In genomic region chr10:127303105-127303504, GRCh38 we compare ENCODE assay signal across 1 cellular context.
TF ChIP-seq lines count a peak whose summit lies in the region.

No MANE protein-coding gene starts in this region.

TF ChIP-seq in GM23338, 12 proteins besides CTCF, POLR2A, EP300 and RAD21 (continued from another document):
- TF ChIP-seq, protein P1, sequence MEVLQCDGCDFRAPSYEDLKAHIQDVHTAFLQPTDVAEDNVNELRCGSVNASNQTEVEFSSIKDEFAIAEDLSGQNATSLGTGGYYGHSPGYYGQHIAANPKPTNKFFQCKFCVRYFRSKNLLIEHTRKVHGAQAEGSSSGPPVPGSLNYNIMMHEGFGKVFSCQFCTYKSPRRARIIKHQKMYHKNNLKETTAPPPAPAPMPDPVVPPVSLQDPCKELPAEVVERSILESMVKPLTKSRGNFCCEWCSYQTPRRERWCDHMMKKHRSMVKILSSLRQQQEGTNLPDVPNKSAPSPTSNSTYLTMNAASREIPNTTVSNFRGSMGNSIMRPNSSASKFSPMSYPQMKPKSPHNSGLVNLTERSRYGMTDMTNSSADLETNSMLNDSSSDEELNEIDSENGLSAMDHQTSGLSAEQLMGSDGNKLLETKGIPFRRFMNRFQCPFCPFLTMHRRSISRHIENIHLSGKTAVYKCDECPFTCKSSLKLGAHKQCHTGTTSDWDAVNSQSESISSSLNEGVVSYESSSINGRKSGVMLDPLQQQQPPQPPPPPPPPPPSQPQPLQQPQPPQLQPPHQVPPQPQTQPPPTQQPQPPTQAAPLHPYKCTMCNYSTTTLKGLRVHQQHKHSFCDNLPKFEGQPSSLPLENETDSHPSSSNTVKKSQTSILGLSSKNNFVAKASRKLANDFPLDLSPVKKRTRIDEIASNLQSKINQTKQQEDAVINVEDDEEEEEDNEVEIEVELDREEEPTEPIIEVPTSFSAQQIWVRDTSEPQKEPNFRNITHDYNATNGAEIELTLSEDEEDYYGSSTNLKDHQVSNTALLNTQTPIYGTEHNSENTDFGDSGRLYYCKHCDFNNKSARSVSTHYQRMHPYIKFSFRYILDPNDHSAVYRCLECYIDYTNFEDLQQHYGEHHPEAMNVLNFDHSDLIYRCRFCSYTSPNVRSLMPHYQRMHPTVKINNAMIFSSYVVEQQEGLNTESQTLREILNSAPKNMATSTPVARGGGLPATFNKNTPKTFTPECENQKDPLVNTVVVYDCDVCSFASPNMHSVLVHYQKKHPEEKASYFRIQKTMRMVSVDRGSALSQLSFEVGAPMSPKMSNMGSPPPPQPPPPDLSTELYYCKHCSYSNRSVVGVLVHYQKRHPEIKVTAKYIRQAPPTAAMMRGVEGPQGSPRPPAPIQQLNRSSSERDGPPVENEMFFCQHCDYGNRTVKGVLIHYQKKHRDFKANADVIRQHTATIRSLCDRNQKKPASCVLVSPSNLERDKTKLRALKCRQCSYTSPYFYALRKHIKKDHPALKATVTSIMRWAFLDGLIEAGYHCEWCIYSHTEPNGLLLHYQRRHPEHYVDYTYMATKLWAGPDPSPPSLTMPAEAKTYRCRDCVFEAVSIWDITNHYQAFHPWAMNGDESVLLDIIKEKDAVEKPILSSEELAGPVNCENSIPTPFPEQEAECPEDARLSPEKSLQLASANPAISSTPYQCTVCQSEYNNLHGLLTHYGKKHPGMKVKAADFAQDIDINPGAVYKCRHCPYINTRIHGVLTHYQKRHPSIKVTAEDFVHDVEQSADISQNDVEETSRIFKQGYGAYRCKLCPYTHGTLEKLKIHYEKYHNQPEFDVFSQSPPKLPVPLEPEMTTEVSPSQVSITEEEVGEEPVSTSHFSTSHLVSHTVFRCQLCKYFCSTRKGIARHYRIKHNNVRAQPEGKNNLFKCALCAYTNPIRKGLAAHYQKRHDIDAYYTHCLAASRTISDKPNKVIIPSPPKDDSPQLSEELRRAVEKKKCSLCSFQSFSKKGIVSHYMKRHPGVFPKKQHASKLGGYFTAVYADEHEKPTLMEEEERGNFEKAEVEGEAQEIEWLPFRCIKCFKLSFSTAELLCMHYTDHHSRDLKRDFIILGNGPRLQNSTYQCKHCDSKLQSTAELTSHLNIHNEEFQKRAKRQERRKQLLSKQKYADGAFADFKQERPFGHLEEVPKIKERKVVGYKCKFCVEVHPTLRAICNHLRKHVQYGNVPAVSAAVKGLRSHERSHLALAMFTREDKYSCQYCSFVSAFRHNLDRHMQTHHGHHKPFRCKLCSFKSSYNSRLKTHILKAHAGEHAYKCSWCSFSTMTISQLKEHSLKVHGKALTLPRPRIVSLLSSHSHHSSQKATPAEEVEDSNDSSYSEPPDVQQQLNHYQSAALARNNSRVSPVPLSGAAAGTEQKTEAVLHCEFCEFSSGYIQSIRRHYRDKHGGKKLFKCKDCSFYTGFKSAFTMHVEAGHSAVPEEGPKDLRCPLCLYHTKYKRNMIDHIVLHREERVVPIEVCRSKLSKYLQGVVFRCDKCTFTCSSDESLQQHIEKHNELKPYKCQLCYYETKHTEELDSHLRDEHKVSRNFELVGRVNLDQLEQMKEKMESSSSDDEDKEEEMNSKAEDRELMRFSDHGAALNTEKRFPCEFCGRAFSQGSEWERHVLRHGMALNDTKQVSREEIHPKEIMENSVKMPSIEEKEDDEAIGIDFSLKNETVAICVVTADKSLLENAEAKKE (CRISPR knock-in tag; IDR thresholded peaks at IDR 0.05) = no peak
- no peak for TF ChIP-seq EZH2phosphoT487 (IDR thresholded peaks at IDR 0.05; ENCODE audit: unreplicated experiment)
- no peak for TF ChIP-seq CREB1 (CRISPR knock-in tag; IDR thresholded peaks at IDR 0.05; ENCODE audit: low read depth)
- no peak for TF ChIP-seq ZNF331 (CRISPR knock-in tag; IDR thresholded peaks at IDR 0.05; ENCODE audit: low read depth)
- no peak for TF ChIP-seq STAT1 (IDR thresholded peaks at IDR 0.05; ENCODE audit: unreplicated experiment)
- TF ChIP-seq, protein P2, sequence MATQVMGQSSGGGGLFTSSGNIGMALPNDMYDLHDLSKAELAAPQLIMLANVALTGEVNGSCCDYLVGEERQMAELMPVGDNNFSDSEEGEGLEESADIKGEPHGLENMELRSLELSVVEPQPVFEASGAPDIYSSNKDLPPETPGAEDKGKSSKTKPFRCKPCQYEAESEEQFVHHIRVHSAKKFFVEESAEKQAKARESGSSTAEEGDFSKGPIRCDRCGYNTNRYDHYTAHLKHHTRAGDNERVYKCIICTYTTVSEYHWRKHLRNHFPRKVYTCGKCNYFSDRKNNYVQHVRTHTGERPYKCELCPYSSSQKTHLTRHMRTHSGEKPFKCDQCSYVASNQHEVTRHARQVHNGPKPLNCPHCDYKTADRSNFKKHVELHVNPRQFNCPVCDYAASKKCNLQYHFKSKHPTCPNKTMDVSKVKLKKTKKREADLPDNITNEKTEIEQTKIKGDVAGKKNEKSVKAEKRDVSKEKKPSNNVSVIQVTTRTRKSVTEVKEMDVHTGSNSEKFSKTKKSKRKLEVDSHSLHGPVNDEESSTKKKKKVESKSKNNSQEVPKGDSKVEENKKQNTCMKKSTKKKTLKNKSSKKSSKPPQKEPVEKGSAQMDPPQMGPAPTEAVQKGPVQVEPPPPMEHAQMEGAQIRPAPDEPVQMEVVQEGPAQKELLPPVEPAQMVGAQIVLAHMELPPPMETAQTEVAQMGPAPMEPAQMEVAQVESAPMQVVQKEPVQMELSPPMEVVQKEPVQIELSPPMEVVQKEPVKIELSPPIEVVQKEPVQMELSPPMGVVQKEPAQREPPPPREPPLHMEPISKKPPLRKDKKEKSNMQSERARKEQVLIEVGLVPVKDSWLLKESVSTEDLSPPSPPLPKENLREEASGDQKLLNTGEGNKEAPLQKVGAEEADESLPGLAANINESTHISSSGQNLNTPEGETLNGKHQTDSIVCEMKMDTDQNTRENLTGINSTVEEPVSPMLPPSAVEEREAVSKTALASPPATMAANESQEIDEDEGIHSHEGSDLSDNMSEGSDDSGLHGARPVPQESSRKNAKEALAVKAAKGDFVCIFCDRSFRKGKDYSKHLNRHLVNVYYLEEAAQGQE (IDR thresholded peaks at IDR 0.05; ENCODE audit: unreplicated experiment) = no peak
- no peak for TF ChIP-seq POLR2AphosphoS5 (IDR thresholded peaks at IDR 0.05; ENCODE audit: low read depth)
TF ChIP-seq in GM23338: peak in this region for 0.
